In the genomic region with DNA sequence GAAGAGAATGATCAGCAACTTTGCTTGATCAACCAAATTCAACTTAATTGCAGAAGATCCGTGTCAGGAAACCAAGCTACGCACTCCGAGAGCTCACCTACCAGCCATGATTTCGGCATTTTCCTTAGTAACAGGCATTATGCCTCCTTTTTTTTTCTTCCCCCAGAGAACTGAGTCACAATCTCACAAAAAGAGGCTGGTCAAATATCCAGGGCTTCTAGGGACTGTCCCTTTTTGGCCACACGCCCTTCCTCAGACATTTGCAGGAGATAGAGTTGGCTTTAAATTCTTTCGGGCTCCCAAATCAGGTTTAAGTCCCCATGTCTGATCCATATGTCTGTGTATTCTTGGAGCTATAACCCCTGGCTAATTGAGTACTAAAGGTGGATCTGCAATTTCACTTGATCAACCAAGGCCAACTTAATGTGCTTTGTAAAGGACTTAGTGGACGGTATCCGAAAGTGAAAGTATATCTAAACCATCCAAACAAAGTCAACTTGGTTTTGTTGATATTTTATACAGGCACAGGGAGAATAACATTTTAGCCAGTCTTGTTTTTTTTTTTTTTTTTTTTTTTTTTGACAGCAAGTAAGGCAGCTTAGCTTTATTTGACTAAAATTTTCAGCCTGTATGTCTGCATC, we compare ENCODE assay signal across 1 cellular context.
TF ChIP-seq lines count a peak whose summit lies in the region.

No MANE protein-coding gene starts in this region.

TF ChIP-seq in IMR-90, 13 proteins besides CTCF, POLR2A, EP300 and RAD21 (continued from another document):
- TF ChIP-seq, protein P1, sequence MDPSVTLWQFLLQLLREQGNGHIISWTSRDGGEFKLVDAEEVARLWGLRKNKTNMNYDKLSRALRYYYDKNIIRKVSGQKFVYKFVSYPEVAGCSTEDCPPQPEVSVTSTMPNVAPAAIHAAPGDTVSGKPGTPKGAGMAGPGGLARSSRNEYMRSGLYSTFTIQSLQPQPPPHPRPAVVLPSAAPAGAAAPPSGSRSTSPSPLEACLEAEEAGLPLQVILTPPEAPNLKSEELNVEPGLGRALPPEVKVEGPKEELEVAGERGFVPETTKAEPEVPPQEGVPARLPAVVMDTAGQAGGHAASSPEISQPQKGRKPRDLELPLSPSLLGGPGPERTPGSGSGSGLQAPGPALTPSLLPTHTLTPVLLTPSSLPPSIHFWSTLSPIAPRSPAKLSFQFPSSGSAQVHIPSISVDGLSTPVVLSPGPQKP (IDR thresholded peaks at IDR 0.05; ENCODE audit: borderline replicate concordance, low read depth, low read length): no peak
- TF ChIP-seq MAFK (IDR thresholded peaks at IDR 0.05; ENCODE audit: low read depth, low read length) (no peak), MXI1 (IDR thresholded peaks at IDR 0.05; ENCODE audit: borderline replicate concordance, low read depth, low read length) (no peak), BHLHE40 (IDR thresholded peaks at IDR 0.05; ENCODE audit: low read depth, low read length) (no peak), CHD1 (IDR thresholded peaks at IDR 0.05; ENCODE audit: low read depth, low read length) (no peak)
- TF ChIP-seq, protein P2, sequence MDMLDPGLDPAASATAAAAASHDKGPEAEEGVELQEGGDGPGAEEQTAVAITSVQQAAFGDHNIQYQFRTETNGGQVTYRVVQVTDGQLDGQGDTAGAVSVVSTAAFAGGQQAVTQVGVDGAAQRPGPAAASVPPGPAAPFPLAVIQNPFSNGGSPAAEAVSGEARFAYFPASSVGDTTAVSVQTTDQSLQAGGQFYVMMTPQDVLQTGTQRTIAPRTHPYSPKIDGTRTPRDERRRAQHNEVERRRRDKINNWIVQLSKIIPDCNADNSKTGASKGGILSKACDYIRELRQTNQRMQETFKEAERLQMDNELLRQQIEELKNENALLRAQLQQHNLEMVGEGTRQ (IDR thresholded peaks at IDR 0.05; ENCODE audit: low read depth, low read length): no peak
